ENCODE assay signal across 9 cellular contexts in genomic region chr12:122871851-122872785, GRCh38. TPM values are rescaled to one million over a fixed set of nuclear protein-coding genes. Genes with fewer than 3 reads are reported as not detected.
DNase-seq lines count a peak whose midpoint lies in the region; ATAC-seq and TF ChIP-seq lines count a peak whose summit lies in the region.
"Had no signal": no experiment of that assay in that cellular context is flagged by ENCODE, and none has a peak within 500 bp of the region (broad histone marks: within the 10 kb centered on the region; RNA-seq: fewer than 3 reads in every experiment).

No MANE protein-coding gene starts in this region.

- intact Hi-C loops in natural killer cell (cut with micrococcal nuclease) (loop anchor here (2.0 kb wide), 1 partner anchor 15 kb away; no protein-coding TSS in a partner anchor), thyroid gland (cut with DNase I) (no loop called here)

- H3K36me3 ChIP-seq in thyroid gland = peaks cover 19 to 27% of the 10 kb centered on the region in 2 donors
- H3K36me3 ChIP-seq: ovary had no signal

- no peak for TF ChIP-seq POLR2A in thyroid gland (IDR thresholded peaks at IDR 0.05)

- WGBS in thyroid gland, 2 donors = 21 to 30% methylated on average over 23 of the region's 23 CpGs

- TF ChIP-seq CTCF in 22Rv1 (IDR thresholded peaks at IDR 0.05) = no peak
- TF ChIP-seq CTCF in natural killer cell (IDR thresholded peaks at IDR 0.05) = no peak
- no peak for TF ChIP-seq CTCF in thyroid gland (IDR thresholded peaks at IDR 0.05)

- peaks cover 64 to 67% of the 10 kb centered on the region in 2 donors for H3K4me1 ChIP-seq in thyroid gland

- no peaks in the 10 kb centered on the region for H3K9me3 Mint-ChIP-seq in natural killer cell

- H3K4me3 ChIP-seq in thyroid gland (replicated peaks in 1 of 3) = peak overlapping the region in 1 of 3 donors; percentile 12
- H3K4me3 ChIP-seq: ovary had no signal

- H3K27ac ChIP-seq in 22Rv1 = peak overlapping the region; percentile 79
- H3K27ac ChIP-seq in thyroid gland = peak overlapping the region; percentile 88 to 92 (median 92)
- H3K27ac ChIP-seq: ovary had no signal

- peaks cover 82% of the 10 kb centered on the region in 2 donors for H3K4me1 Mint-ChIP-seq in natural killer cell

- H3K27ac Mint-ChIP-seq in natural killer cell = peak overlapping the region; percentile 74 to 89

- no peaks in the 10 kb centered on the region for H3K36me3 Mint-ChIP-seq in natural killer cell

- H3K27me3 ChIP-seq in thyroid gland = no peaks in the 10 kb centered on the region
- H3K27me3 ChIP-seq: ovary had no signal

- H3K9me3 ChIP-seq in thyroid gland = no peaks in the 10 kb centered on the region
- H3K9me3 ChIP-seq: ovary had no signal

- peak overlapping the region; percentile 87 for H3K4me3 Mint-ChIP-seq in natural killer cell

- ATAC-seq in GM19351 (IDR thresholded peaks at IDR 0.05; ENCODE audit: unreplicated experiment) (peak; percentile 62), natural killer cell (peak; percentile 55 to 68 (median 56))

- no peaks in the 10 kb centered on the region for H3K27me3 Mint-ChIP-seq in natural killer cell (ENCODE audit: low read depth in 2 of 2)

- DNase-seq in NCI-H345 (lab: John Stamatoyannopoulos, UW) (peak; percentile 96), activated T-cell treated with anti-CD3 and anti-CD28 coated beads for 48 hours (ENCODE audit: low read depth) (peak; percentile 63), fibroblast of peridontal ligament (ENCODE audit: extremely low read depth) (peak; percentile 77), natural killer cell (no peak), thyroid gland (peak; percentile 58 to 67), cerebellar nuclear complex (lab: John Stamatoyannopoulos, UW) (no peak)

RNA-seq across cellular contexts. Expression of gene VPS37B, which starts 23.8 kb away (rescaled TPM):
- total RNA-seq in natural killer cell (100 to 1,000 TPM; 142 to 167 (median 165) TPM), thyroid gland (10 to 100 TPM; 35.6 to 66.1 (median 63.5) TPM)

RNA-seq across cellular contexts. Expression of gene HIP1R, which starts 36.9 kb away (rescaled TPM):
- total RNA-seq in natural killer cell (10 to 100 TPM; 78.6 to 93.1 (median 85.5) TPM), thyroid gland (10 to 100 TPM; 50.2 to 92.7 (median 56.2) TPM)

Comparison
In these comparisons a context has a peak if more than half of its experiments do, and no peak if none do; other contexts are left out.
1. DNase-seq: peak in NCI-H345 (single experiment), activated T-cell treated with anti-CD3 and anti-CD28 coated beads for 48 hours (single experiment), fibroblast of peridontal ligament (single experiment) and thyroid gland (2 of 2); none in natural killer cell (single experiment) and cerebellar nuclear complex (0 of 2).